In genomic region chr2:43950383-43951008, GRCh38 we compare ENCODE assay signal across 9 cellular contexts. TPM values are rescaled to one million over a fixed set of nuclear protein-coding genes. Genes with fewer than 3 reads are reported as not detected.
DNase-seq lines count a peak whose midpoint lies in the region; ATAC-seq and TF ChIP-seq lines count a peak whose summit lies in the region.
"Had no signal": no experiment of that assay in that cellular context is flagged by ENCODE, and none has a peak within 500 bp of the region (broad histone marks: within the 10 kb centered on the region; RNA-seq: fewer than 3 reads in every experiment).

No MANE protein-coding gene starts in this region.

- no peak overlapping the region for H3K4me3 Mint-ChIP-seq in natural killer cell
- no peak overlapping the region for H3K4me3 Mint-ChIP-seq in natural killer cell treated with Interleukin-12 subunit alpha and Interleukin-12 subunit beta and Interleukin-15 and Interleukin-18, amount 100 ng/mL, for 72 hours
- H3K4me3 Mint-ChIP-seq: central memory CD8-positive, alpha-beta T cell had no signal

- intact Hi-C loops in natural killer cell (cut with micrococcal nuclease) = no loop called here
- intact Hi-C loops in ovary (cut with DNase I) = no loop called here

- peak; percentile 43 for TF ChIP-seq CTCF in natural killer cell (IDR thresholded peaks at IDR 0.05)
- peak; percentile 26 for TF ChIP-seq CTCF in cardiac fibroblast (IDR thresholded peaks at IDR 0.05; ENCODE audit: low read depth, low read length)
- no peak for TF ChIP-seq CTCF in ovary (IDR thresholded peaks at IDR 0.05)

- H3K27ac Mint-ChIP-seq in natural killer cell = no peak overlapping the region
- H3K27ac Mint-ChIP-seq in natural killer cell treated with Interleukin-12 subunit alpha and Interleukin-12 subunit beta and Interleukin-15 and Interleukin-18, amount 100 ng/mL, for 72 hours = no peak overlapping the region

- H3K4me1 ChIP-seq in ovary (ENCODE audit: insufficient read depth) = no peaks in the 10 kb centered on the region

- no peak for TF ChIP-seq POLR2A in ovary (IDR thresholded peaks at IDR 0.05)

- peaks cover 14% of the 10 kb centered on the region for H3K36me3 Mint-ChIP-seq in natural killer cell
- peaks cover 44% of the 10 kb centered on the region for H3K36me3 Mint-ChIP-seq in natural killer cell treated with Interleukin-12 subunit alpha and Interleukin-12 subunit beta and Interleukin-15 and Interleukin-18, amount 100 ng/mL, for 72 hours

- H3K9me3 Mint-ChIP-seq in natural killer cell = no peaks in the 10 kb centered on the region
- H3K9me3 Mint-ChIP-seq in natural killer cell treated with Interleukin-12 subunit alpha and Interleukin-12 subunit beta and Interleukin-15 and Interleukin-18, amount 100 ng/mL, for 72 hours = no peaks in the 10 kb centered on the region
- H3K9me3 Mint-ChIP-seq: central memory CD8-positive, alpha-beta T cell had no signal

- H3K4me3 ChIP-seq in cardiac fibroblast (replicated peaks in 1 of 2; ENCODE audit: low read depth in 2 of 2, low read length in 2 of 2) = no peak overlapping the region
- H3K4me3 ChIP-seq in ovary = no peak overlapping the region

- ATAC-seq in natural killer cell = peak in 1 of 3 donors; percentile 58
- no peak for ATAC-seq in natural killer cell treated with Interleukin-12 subunit alpha and Interleukin-12 subunit beta and Interleukin-15 and Interleukin-18, amount 100 ng/mL, for 72 hours
- no peak for ATAC-seq in GM19351 (IDR thresholded peaks at IDR 0.05; ENCODE audit: unreplicated experiment)

- H3K4me1 Mint-ChIP-seq in natural killer cell = peaks cover 8 to 9% of the 10 kb centered on the region in 2 donors
- H3K4me1 Mint-ChIP-seq in natural killer cell treated with Interleukin-12 subunit alpha and Interleukin-12 subunit beta and Interleukin-15 and Interleukin-18, amount 100 ng/mL, for 72 hours (ENCODE audit: low read depth in 2 of 2) = peaks cover 5 to 9% of the 10 kb centered on the region in 2 donors

- H3K9me3 ChIP-seq in ovary = no peaks in the 10 kb centered on the region

- DNase-seq in natural killer cell = no peak
- DNase-seq in natural killer cell treated with Interleukin-12 subunit alpha and Interleukin-12 subunit beta and Interleukin-15 and Interleukin-18, amount 100 ng/mL, for 72 hours (ENCODE audit: low spot score) = no peak
- peak; percentile 45 for DNase-seq in NCI-H128 (lab: John Stamatoyannopoulos, UW; ENCODE audit: unreplicated experiment)
- peak; percentile 58 to 64 for DNase-seq in cardiac fibroblast (ENCODE audit: low read depth in 2 of 2)
- DNase-seq in middle frontal gyrus (ENCODE audit: extremely low spot score, low spot score) = peak; percentile 41
- no peak for DNase-seq in ecto neural progenitor cell (ENCODE audit: low spot score)
- no peak for DNase-seq in ovary

- TF ChIP-seq EP300 in ovary (IDR thresholded peaks at IDR 0.05) = no peak

- H3K27ac ChIP-seq in ovary = no peak overlapping the region

- 64 to 72% (median 69%) methylated on average over 8 of the region's 8 CpGs for WGBS in ovary, 3 donors

- H3K27me3 ChIP-seq in ovary = no peaks in the 10 kb centered on the region

- no peaks in the 10 kb centered on the region for H3K36me3 ChIP-seq in ovary

- no peaks in the 10 kb centered on the region for H3K27me3 Mint-ChIP-seq in natural killer cell (ENCODE audit: low read depth in 2 of 2)
- H3K27me3 Mint-ChIP-seq in natural killer cell treated with Interleukin-12 subunit alpha and Interleukin-12 subunit beta and Interleukin-15 and Interleukin-18, amount 100 ng/mL, for 72 hours = no peaks in the 10 kb centered on the region
- H3K27me3 Mint-ChIP-seq: central memory CD8-positive, alpha-beta T cell had no signal

RNA-seq across cellular contexts. Expression of gene LRPPRC, which starts 45.3 kb away (rescaled TPM):
- 10 to 100 TPM; 43.5 to 53.8 (median 48.4) TPM for total RNA-seq in natural killer cell
- total RNA-seq in natural killer cell treated with Interleukin-12 subunit alpha and Interleukin-12 subunit beta and Interleukin-15 and Interleukin-18, amount 100 ng/mL, for 72 hours = 100 to 1,000 TPM in 1 of 2 donors, 10 to 100 TPM in 1; 92.0 to 156 TPM
- 10 to 100 TPM; 45.4 to 74.9 (median 67.6) TPM for total RNA-seq in ovary
- polyA plus RNA-seq in ovary = 10 to 100 TPM; 27.6 to 41.0 TPM

Comparison
In these comparisons a context has a peak if more than half of its experiments do, and no peak if none do; other contexts are left out.
1. DNase-seq: peak in NCI-H128 (single experiment), cardiac fibroblast (2 of 2) and middle frontal gyrus (single experiment); none in natural killer cell (single experiment), natural killer cell treated with Interleukin-12 subunit alpha and Interleukin-12 subunit beta and Interleukin-15 and Interleukin-18, amount 100 ng/mL, for 72 hours (single experiment), ecto neural progenitor cell (single experiment) and ovary (0 of 5).
2. CTCF ChIP-seq: peak in natural killer cell (single experiment) and cardiac fibroblast (single experiment); none in ovary (0 of 3).